ENCODE assay signal across 11 cellular contexts in genomic region chr11:3157381-3158130, GRCh38. TPM values are rescaled to one million over a fixed set of nuclear protein-coding genes. Genes with fewer than 3 reads are reported as not detected.
A peak's percentile ranks its signal among the peaks of the same experiment; 100 is the strongest.
DNase-seq lines count a peak whose midpoint lies in the region; ATAC-seq, FAIRE-seq and TF ChIP-seq lines count a peak whose summit lies in the region.
"Had no signal": no experiment of that assay in that cellular context is flagged by ENCODE, and none has a peak within 500 bp of the region (broad histone marks: within the 10 kb centered on the region; RNA-seq: fewer than 3 reads in every experiment).

No MANE protein-coding gene starts in this region.

- H3K27me3 Mint-ChIP-seq in T-helper 17 cell (peaks cover 11% of the 10 kb centered on the region), immature natural killer cell (ENCODE audit: low read depth in 3 of 3) (peaks cover 2 to 24% (median 7%) of the 10 kb centered on the region in 3 donors)

- no peak for TF ChIP-seq POLR2A in H54 (IDR thresholded peaks at IDR 0.05; ENCODE audit: low read depth, low read length)

- H3K9me3 ChIP-seq in T-helper 17 cell (ENCODE audit: control insufficient read depth, low read length, poor library complexity, severe bottlenecking) (no peaks in the 10 kb centered on the region), stomach smooth muscle (ENCODE audit: control insufficient read depth in 2 of 2, low read length in 2 of 2) (no peaks in the 10 kb centered on the region)

- peaks cover 18% of the 10 kb centered on the region for H3K4me1 Mint-ChIP-seq in T-helper 17 cell
- H3K4me1 Mint-ChIP-seq in immature natural killer cell = peaks cover 94 to 97% of the 10 kb centered on the region in 2 donors

- no peak overlapping the region for H3K9ac ChIP-seq in stomach smooth muscle (ENCODE audit: low read length in 2 of 2)

- H3K27ac ChIP-seq in stomach smooth muscle (ENCODE audit: low read length) = peak overlapping the region; percentile 93

- peaks cover 80% of the 10 kb centered on the region for H3K4me1 ChIP-seq in stomach smooth muscle (ENCODE audit: control insufficient read depth, insufficient read depth, low read length)

- H3K27ac Mint-ChIP-seq in T-helper 17 cell = peak overlapping the region; percentile 4
- peak overlapping the region; percentile 91 to 94 (median 92) for H3K27ac Mint-ChIP-seq in immature natural killer cell
- H3K27ac Mint-ChIP-seq: activated B cell treated with CpG ODN at 0.5 μM for 24 hours had no signal

- H3K9me3 Mint-ChIP-seq in immature natural killer cell = no peaks in the 10 kb centered on the region
- H3K9me3 Mint-ChIP-seq: activated B cell treated with CpG ODN at 0.5 μM for 24 hours had no signal

- peak; percentile 63 for DNase-seq in H54 (ENCODE audit: insufficient read length, low spot score)
- DNase-seq in T-helper 17 cell = no peak
- DNase-seq in immature natural killer cell = peak; percentile 74 to 79 (median 75)
- no peak for DNase-seq in NCI-H1105 treated with DMSO at 0.1 percent for 48 hours (lab: John Stamatoyannopoulos, UW)
- DNase-seq in NCI-H1436 treated with DMSO at 0.1 percent for 48 hours (lab: John Stamatoyannopoulos, UW) = no peak
- DNase-seq: activated B cell treated with CpG ODN at 0.5 μM for 24 hours; activated effector memory CD4-positive, alpha-beta T cell treated with anti-CD3 and anti-CD28 coated beads, Interleukin-2, amount 50 U/mL, for 16 hours; NCI-H226 had no signal

- no peaks in the 10 kb centered on the region for H3K27me3 ChIP-seq in stomach smooth muscle (ENCODE audit: control insufficient read depth in 1 of 2, insufficient read depth in 2 of 2, low read length in 2 of 2)

- H3K36me3 ChIP-seq in stomach smooth muscle (ENCODE audit: control insufficient read depth in 2 of 2, insufficient read depth in 2 of 2, low read length in 2 of 2) = no peaks in the 10 kb centered on the region

- no peak overlapping the region for H3K4me3 ChIP-seq in stomach smooth muscle (ENCODE audit: low read length in 2 of 2)
- H3K4me3 ChIP-seq: hepatocyte had no signal

- H3K4me3 Mint-ChIP-seq in T-helper 17 cell (no peak overlapping the region), immature natural killer cell (peak overlapping the region; percentile 84 to 96 (median 95))
- H3K4me3 Mint-ChIP-seq: activated B cell treated with CpG ODN at 0.5 μM for 24 hours had no signal

- H3K36me3 Mint-ChIP-seq in T-helper 17 cell (ENCODE audit: low read depth) (no peaks in the 10 kb centered on the region), immature natural killer cell (peaks cover 0 to 14% (median 0%) of the 10 kb centered on the region in 3 donors)

- no peak for ATAC-seq in T-helper 17 cell
- ATAC-seq in GM18870 (IDR thresholded peaks at IDR 0.05; ENCODE audit: unreplicated experiment) = no peak

- FAIRE-seq in H54 (lab: Jason Lieb, UNC) = no peak

RNA-seq across cellular contexts. Expression of gene OSBPL5, which starts 7.6 kb away (rescaled TPM):
- total RNA-seq in T-helper 17 cell = 1 to 10 TPM; 6.8 to 8.1 TPM
- polyA plus RNA-seq in immature natural killer cell = 10 to 100 TPM; 32.8 to 98.9 (median 33.3) TPM
- total RNA-seq: activated B cell treated with CpG ODN at 0.5 μM for 24 hours had no signal

Comparison
In these comparisons a context has a peak if more than half of its experiments do, and no peak if none do; other contexts are left out.
1. DNase-seq: peak in H54 (single experiment) and immature natural killer cell (3 of 3); none in T-helper 17 cell (0 of 3), NCI-H1105 treated with DMSO at 0.1 percent for 48 hours (single experiment) and NCI-H1436 treated with DMSO at 0.1 percent for 48 hours (single experiment).